In the genomic region with DNA sequence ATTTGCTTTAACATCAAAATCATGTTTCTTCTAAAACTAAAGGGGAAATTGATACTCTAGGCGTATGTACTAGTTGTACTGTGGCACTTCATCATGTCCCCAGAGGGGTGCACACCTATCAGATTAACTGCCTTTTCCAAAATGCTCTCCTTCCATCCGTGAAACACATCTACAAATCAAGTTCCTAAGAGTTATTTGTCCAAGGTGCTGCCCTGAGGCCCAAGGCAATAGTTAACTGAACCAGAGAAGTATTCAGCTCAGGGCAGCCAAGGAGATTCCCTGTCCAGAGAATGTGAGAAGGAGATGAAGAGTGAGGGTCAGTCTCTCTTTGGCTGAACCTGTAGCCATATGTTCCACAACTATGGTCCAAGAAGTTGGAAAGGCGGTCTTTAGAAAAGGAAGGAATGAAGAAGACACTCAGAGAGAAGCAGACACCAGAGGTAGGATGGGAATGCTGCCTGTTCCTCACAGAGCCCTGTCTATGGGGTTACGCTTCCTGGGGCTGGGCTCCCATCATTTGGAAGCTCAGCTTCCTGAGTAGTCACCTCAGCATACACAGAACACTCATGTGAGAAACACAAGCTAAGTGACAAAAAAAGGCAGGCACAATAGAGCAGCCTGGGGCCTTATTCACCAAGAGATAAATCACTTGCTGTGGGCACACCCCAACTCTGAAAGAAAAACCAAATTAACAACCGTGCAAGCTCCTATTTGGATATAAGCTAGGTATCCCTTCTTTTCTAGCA, we compare ENCODE assay signal across 8 cellular contexts. TPM values are rescaled to one million over a fixed set of nuclear protein-coding genes. Genes with fewer than 3 reads are reported as not detected.
DNase-seq lines count a peak whose midpoint lies in the region; ATAC-seq and TF ChIP-seq lines count a peak whose summit lies in the region.

No MANE protein-coding gene starts in this region.

- peak overlapping the region; percentile 55 to 84 (median 76) for H3K27ac ChIP-seq in upper lobe of left lung

- H3K4me1 Mint-ChIP-seq in CD14-positive monocyte, result peaks cover 67% of the 10 kb centered on the region
- H3K4me1 Mint-ChIP-seq in effector memory CD8-positive, alpha-beta T cell (ENCODE audit: low read depth in 2 of 2), result peaks cover 57 to 76% of the 10 kb centered on the region in 2 donors

- H3K9me3 Mint-ChIP-seq in CD14-positive monocyte, result peaks cover 0 to 3% (median 0%) of the 10 kb centered on the region in 7 donors
- H3K9me3 Mint-ChIP-seq in effector memory CD8-positive, alpha-beta T cell, result peaks cover 0 to 5% of the 10 kb centered on the region in 2 donors

- peaks cover 0 to 2% (median 0%) of the 10 kb centered on the region in 3 donors for H3K27me3 Mint-ChIP-seq in CD14-positive monocyte (ENCODE audit: low read depth in 3 of 3)
- H3K27me3 Mint-ChIP-seq in effector memory CD8-positive, alpha-beta T cell, result no peaks in the 10 kb centered on the region

- no peak for TF ChIP-seq EP300 in upper lobe of left lung (IDR thresholded peaks at IDR 0.05)

- intact Hi-C loops in CD14-positive monocyte (cut with micrococcal nuclease), result loop anchor here (2.0 to 10.0 kb wide), 5 partner anchors 16 to 52 kb away; no protein-coding TSS in a partner anchor

- H3K27me3 ChIP-seq in upper lobe of left lung (no peaks in the 10 kb centered on the region), H7 (ENCODE audit: control insufficient read depth, insufficient read depth, low read length) (no peaks in the 10 kb centered on the region)

- H3K36me3 ChIP-seq in upper lobe of left lung (no peaks in the 10 kb centered on the region), H7 (replicated peaks; ENCODE audit: control insufficient read depth, insufficient read depth, low read length) (no peaks in the 10 kb centered on the region)

- DNase-seq in CD14-positive monocyte (ENCODE audit: low spot score) (no peak), upper lobe of left lung (no peak), UCSD-AML1 (lab: John Stamatoyannopoulos, UW; ENCODE audit: unreplicated experiment) (no peak), H7 (no peak), cerebellum (ENCODE audit: low spot score) (no peak)
- no peak for DNase-seq in effector memory CD8-positive, alpha-beta T cell

- H3K27ac Mint-ChIP-seq in CD14-positive monocyte, result peak overlapping the region; percentile 98 to 100 (median 99)
- H3K27ac Mint-ChIP-seq in effector memory CD8-positive, alpha-beta T cell, result peak overlapping the region; percentile 97 to 99

- H3K4me1 ChIP-seq in upper lobe of left lung, result peaks cover 29 to 47% (median 40%) of the 10 kb centered on the region in 4 donors

- peaks cover 5% of the 10 kb centered on the region in 2 donors for H3K36me3 Mint-ChIP-seq in CD14-positive monocyte
- peaks cover 40% of the 10 kb centered on the region for H3K36me3 Mint-ChIP-seq in effector memory CD8-positive, alpha-beta T cell (ENCODE audit: insufficient read depth)

- TF ChIP-seq CTCF in CD14-positive monocyte (IDR thresholded peaks at IDR 0.05) (no peak), upper lobe of left lung (IDR thresholded peaks at IDR 0.05) (no peak)

- H3K4me3 ChIP-seq in upper lobe of left lung (no peak overlapping the region), H7 (ENCODE audit: insufficient read depth, low read depth, low read length) (no peak overlapping the region)

- H3K4me3 Mint-ChIP-seq in CD14-positive monocyte, result peak overlapping the region in 1 of 2 donors; percentile 81
- H3K4me3 Mint-ChIP-seq in effector memory CD8-positive, alpha-beta T cell, result peak overlapping the region; percentile 80 to 86

- 64 to 76% methylated on average over 5 of the region's 5 CpGs for WGBS in upper lobe of left lung, 2 donors

- H3K9me3 ChIP-seq in upper lobe of left lung, result no peaks in the 10 kb centered on the region

- no peak for TF ChIP-seq POLR2A in upper lobe of left lung (IDR thresholded peaks at IDR 0.05)

- ATAC-seq in GM19438 (IDR thresholded peaks at IDR 0.05; ENCODE audit: low read depth, unreplicated experiment) (peak; percentile 20), HG03442 (IDR thresholded peaks at IDR 0.05; ENCODE audit: unreplicated experiment) (peak; percentile 31), upper lobe of left lung (ENCODE audit: low FRiP score in 2 of 2) (peak; percentile 40 to 51)
- peak; percentile 45 for ATAC-seq in effector memory CD8-positive, alpha-beta T cell (replicated peaks)

RNA-seq across cellular contexts. Expression of gene ANKRD44, which starts 55.6 kb away (rescaled TPM):
- polyA plus RNA-seq in CD14-positive monocyte, result 10 to 100 TPM; 64.9 to 91.9 TPM
- total RNA-seq in upper lobe of left lung (10 to 100 TPM; 41.0 to 91.1 (median 61.7) TPM), cerebellum (84.9 TPM)
- total RNA-seq in H7 (2014; rRNA removed; shearing (Covaris generic)), result 0.76 and 3.2 TPM in 2 replicates

Comparison
In these comparisons a context has a peak if more than half of its experiments do, and no peak if none do; other contexts are left out.
1. RNA of gene ANKRD44, which starts 55.6 kb away (total RNA-seq): 84.9 TPM in cerebellum (single experiment) and 41.0 to 91.1 TPM in upper lobe of left lung; 0.76 to 3.2 TPM in H7; every median in the first group is over 10 times any median in the second.
2. Peak in every context shown above with its lines, with median percentiles within 50 percentile points of each other: ATAC-seq.